ENCODE assay signal across 8 cellular contexts in the genomic region with DNA sequence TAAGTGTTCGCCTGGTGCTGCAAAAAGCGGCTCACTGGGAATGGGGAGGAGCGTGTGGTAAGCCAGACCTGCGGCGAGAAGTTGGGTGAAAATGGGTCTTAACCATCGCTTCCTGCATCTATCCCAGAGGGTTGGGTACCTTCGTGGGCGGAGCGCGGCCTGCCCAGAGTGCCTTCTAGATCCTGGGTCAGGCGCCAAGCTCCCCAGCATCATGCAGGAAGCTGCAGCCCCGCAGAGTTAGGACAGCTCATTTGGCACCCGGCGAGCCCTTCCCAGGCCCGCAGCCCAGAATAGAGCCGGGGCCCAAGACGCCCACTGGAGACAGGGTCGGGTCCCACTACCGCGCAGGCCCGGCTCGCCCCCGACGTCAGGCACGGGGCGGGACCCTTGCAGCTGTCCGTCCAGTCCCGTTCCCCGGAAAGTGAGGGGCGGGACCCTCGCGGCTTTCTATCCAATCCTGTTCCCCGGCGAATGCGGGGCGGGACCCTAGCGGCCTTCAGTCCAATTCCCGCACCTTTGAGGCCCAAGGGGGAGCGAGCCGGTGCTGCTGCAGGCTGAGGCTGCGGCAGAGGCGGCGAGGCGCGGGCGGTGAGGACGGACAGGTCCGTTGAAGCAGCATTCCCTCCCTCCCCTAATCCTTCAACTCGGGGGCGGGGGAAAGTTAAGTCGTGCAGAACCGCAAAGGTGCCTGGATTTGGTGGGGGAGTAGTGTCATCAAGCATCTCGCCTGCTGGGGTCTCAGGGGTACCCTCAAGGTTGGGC. TPM values are rescaled to one million over a fixed set of nuclear protein-coding genes. Genes with fewer than 3 reads are reported as not detected.
DNase-seq lines count a peak whose midpoint lies in the region; ATAC-seq and TF ChIP-seq lines count a peak whose summit lies in the region.

A gene with protein sequence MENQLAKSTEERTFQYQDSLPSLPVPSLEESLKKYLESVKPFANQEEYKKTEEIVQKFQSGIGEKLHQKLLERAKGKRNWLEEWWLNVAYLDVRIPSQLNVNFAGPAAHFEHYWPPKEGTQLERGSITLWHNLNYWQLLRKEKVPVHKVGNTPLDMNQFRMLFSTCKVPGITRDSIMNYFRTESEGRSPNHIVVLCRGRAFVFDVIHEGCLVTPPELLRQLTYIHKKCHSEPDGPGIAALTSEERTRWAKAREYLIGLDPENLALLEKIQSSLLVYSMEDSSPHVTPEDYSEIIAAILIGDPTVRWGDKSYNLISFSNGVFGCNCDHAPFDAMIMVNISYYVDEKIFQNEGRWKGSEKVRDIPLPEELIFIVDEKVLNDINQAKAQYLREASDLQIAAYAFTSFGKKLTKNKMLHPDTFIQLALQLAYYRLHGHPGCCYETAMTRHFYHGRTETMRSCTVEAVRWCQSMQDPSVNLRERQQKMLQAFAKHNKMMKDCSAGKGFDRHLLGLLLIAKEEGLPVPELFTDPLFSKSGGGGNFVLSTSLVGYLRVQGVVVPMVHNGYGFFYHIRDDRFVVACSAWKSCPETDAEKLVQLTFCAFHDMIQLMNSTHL (plus strand): TSS at position 499 of the 762 bp plus-strand sequence. CDS start 3,405 bp downstream, outside the sequence.

- peak within 1 kb of the TSS; percentile 67 for H3K4me3 ChIP-seq in RWPE2 (ENCODE audit: severe bottlenecking)

- peak within 1 kb of the TSS; percentile 97 for H3K4me3 Mint-ChIP-seq in nephron progenitor cell
- H3K4me3 Mint-ChIP-seq in stimulated activated naive CD8-positive, alpha-beta T cell treated with anti-CD3 and anti-CD28 coated beads, Interleukin-15, Interleukin-2, amounts not matched to agents 100 ng/mL and 50 ng/mL, for 24 hours, result peak within 1 kb of the TSS; percentile 98

- peaks cover 45% of the 10 kb centered on the region for H3K4me1 Mint-ChIP-seq in nephron progenitor cell
- H3K4me1 Mint-ChIP-seq in stimulated activated naive CD8-positive, alpha-beta T cell treated with anti-CD3 and anti-CD28 coated beads, Interleukin-15, Interleukin-2, amounts not matched to agents 100 ng/mL and 50 ng/mL, for 24 hours (ENCODE audit: low read depth), result peaks cover 49% of the 10 kb centered on the region

- no peaks in the 10 kb centered on the region for H3K9me3 ChIP-seq in RWPE2 (ENCODE audit: severe bottlenecking)

- H3K27me3 Mint-ChIP-seq in nephron progenitor cell (ENCODE audit: low read depth, poor library complexity), result no peaks in the 10 kb centered on the region
- no peaks in the 10 kb centered on the region for H3K27me3 Mint-ChIP-seq in stimulated activated naive CD8-positive, alpha-beta T cell treated with anti-CD3 and anti-CD28 coated beads, Interleukin-15, Interleukin-2, amounts not matched to agents 100 ng/mL and 50 ng/mL, for 24 hours

- peak within 1 kb of the TSS; percentile 98 for H3K27ac Mint-ChIP-seq in nephron progenitor cell
- H3K27ac Mint-ChIP-seq in stimulated activated naive CD8-positive, alpha-beta T cell treated with anti-CD3 and anti-CD28 coated beads, Interleukin-15, Interleukin-2, amounts not matched to agents 100 ng/mL and 50 ng/mL, for 24 hours, result peak within 1 kb of the TSS; percentile 91

- peaks cover 21% of the 10 kb centered on the region for H3K36me3 ChIP-seq in RWPE2 (ENCODE audit: low read depth)

- H3K4me1 ChIP-seq in RWPE2 (ENCODE audit: insufficient read depth, poor library complexity, severe bottlenecking), result peaks cover 19% of the 10 kb centered on the region

- peaks cover 10% of the 10 kb centered on the region for H3K9me3 Mint-ChIP-seq in nephron progenitor cell
- no peaks in the 10 kb centered on the region for H3K9me3 Mint-ChIP-seq in stimulated activated naive CD8-positive, alpha-beta T cell treated with anti-CD3 and anti-CD28 coated beads, Interleukin-15, Interleukin-2, amounts not matched to agents 100 ng/mL and 50 ng/mL, for 24 hours

- TF ChIP-seq CTCF in RWPE2 (IDR thresholded peaks at IDR 0.05; ENCODE audit: poor library complexity, severe bottlenecking), result no peak
- no peak for TF ChIP-seq CTCF in nephron progenitor cell (IDR thresholded peaks at IDR 0.05)

- peak; percentile 97 for ATAC-seq in RWPE2 (ENCODE audit: low read depth)

- DNase-seq in ELF-1 (ENCODE audit: low read depth, low spot score) (peak; percentile 95), H4 (ENCODE audit: low spot score) (peak; percentile 92), LoVo (ENCODE audit: low spot score) (peak; percentile 99), RWPE2 (ENCODE audit: low spot score) (peak; percentile 96), fibroblast of the conjunctiva (ENCODE audit: low read depth) (peak; percentile 86), nephron progenitor cell (peak; percentile 97)
- DNase-seq in activated effector memory CD4-positive, alpha-beta T cell treated with anti-CD3 and anti-CD28 coated beads, Interleukin-2, amount 50 U/mL, for 16 hours, result peak; percentile 98

- H3K27ac ChIP-seq in RWPE2 (ENCODE audit: poor library complexity, severe bottlenecking), result peak within 1 kb of the TSS; percentile 77

- H3K27me3 ChIP-seq in RWPE2 (ENCODE audit: insufficient read depth, poor library complexity, severe bottlenecking), result no peaks in the 10 kb centered on the region

- peaks cover 53% of the 10 kb centered on the region for H3K36me3 Mint-ChIP-seq in nephron progenitor cell (ENCODE audit: low read depth)
- peaks cover 27% of the 10 kb centered on the region for H3K36me3 Mint-ChIP-seq in stimulated activated naive CD8-positive, alpha-beta T cell treated with anti-CD3 and anti-CD28 coated beads, Interleukin-15, Interleukin-2, amounts not matched to agents 100 ng/mL and 50 ng/mL, for 24 hours (ENCODE audit: low read depth)

RNA-seq across cellular contexts. Expression of the gene that starts here (rescaled TPM):
- total RNA-seq in H4 (2014; rRNA removed; shearing (Covaris generic)), result 14.5 and 30.0 TPM in 2 replicates

Comparison
In these comparisons a context has a peak if more than half of its experiments do, and no peak if none do; other contexts are left out.
1. Peak in every context shown above with its lines: DNase-seq, ATAC-seq, H3K4me3 ChIP-seq and H3K27ac ChIP-seq.